Comparison of ENCODE assay signal across 26 cellular contexts in genomic region chr2:226066391-226066790, GRCh38.
"Had no signal": no experiment of that assay in that cellular context is flagged by ENCODE, and none has a peak within 500 bp of the region (broad histone marks: within the 10 kb centered on the region; RNA-seq: fewer than 3 reads in every experiment).

No MANE protein-coding gene starts in this region.

- H3K9me3 ChIP-seq: ascending aorta, body of pancreas, Peyer's patch, SJSA1 had no signal

- H3K27ac Mint-ChIP-seq: activated CD8-positive, alpha-beta memory T cell treated with anti-CD3 and anti-CD28 coated beads, Interleukin-2, amount 10 ng/mL, durations not matched to agents 7 days and 5 days; activated naive CD4-positive, alpha-beta T cell treated with anti-CD3 and anti-CD28 coated beads, Interleukin-2, amount 50 U/mL, for 72 hours; activated naive CD8-positive, alpha-beta T cell treated with anti-CD3 and anti-CD28 coated beads, Interleukin-2, amount 50 U/mL, for 24 hours; T-helper 17 cell; WTC11 had no signal

- DNase-seq: activated CD4-positive, alpha-beta T cell treated with anti-CD3 and anti-CD28 coated beads for 48 hours; activated CD4-positive, alpha-beta T cell treated with anti-CD3 and anti-CD28 coated beads, Interleukin-2, amount 50 U/mL, for 4 hours; activated CD4-positive, CD25-positive, alpha-beta regulatory T cell treated with anti-CD3 and anti-CD28 coated beads, Interleukin-2, amount 50 U/mL, for 72 hours; activated CD8-positive, alpha-beta memory T cell treated with anti-CD3 and anti-CD28 coated beads, Interleukin-2, amount 10 ng/mL, durations not matched to agents 7 days and 5 days; activated effector memory CD4-positive, alpha-beta T cell treated with anti-CD3 and anti-CD28 coated beads, Interleukin-2, amount 50 U/mL, for 16 hours; activated naive CD4-positive, alpha-beta T cell treated with Interleukin-2 at 50 U/mL for 16 hours; activated naive CD8-positive, alpha-beta T cell treated with anti-CD3 and anti-CD28 coated beads, Interleukin-2, amount 50 U/mL, for 24 hours; activated T-cell treated with anti-CD3 and anti-CD28 coated beads, Interleukin-2, amount 50 U/mL, for 4 hours; amniotic stem cell; body of pancreas; central memory CD4-positive, alpha-beta T cell; NCI-H1092; NCI-H1417; NCI-H1930; NCI-H2171; NCI-H226; NCI-H774; Peyer's patch; SHP77; T-helper 17 cell; T-helper 9 cell had no signal

- H3K4me1 Mint-ChIP-seq: activated CD8-positive, alpha-beta memory T cell treated with anti-CD3 and anti-CD28 coated beads, Interleukin-2, amount 10 ng/mL, durations not matched to agents 7 days and 5 days; activated naive CD8-positive, alpha-beta T cell treated with anti-CD3 and anti-CD28 coated beads, Interleukin-2, amount 50 U/mL, for 24 hours; T-helper 17 cell had no signal

- ATAC-seq: activated CD8-positive, alpha-beta memory T cell treated with anti-CD3 and anti-CD28 coated beads, Interleukin-2, amount 10 ng/mL, durations not matched to agents 7 days and 5 days; activated naive CD4-positive, alpha-beta T cell treated with anti-CD3 and anti-CD28 coated beads, Interleukin-2, amount 50 U/mL, for 72 hours; activated naive CD8-positive, alpha-beta T cell treated with anti-CD3 and anti-CD28 coated beads, Interleukin-2, amount 50 U/mL, for 24 hours; activated T-cell treated with anti-CD3 and anti-CD28 coated beads, Interleukin-2, amount 50 U/mL, for 4 hours; body of pancreas; T-helper 17 cell; WTC11 had no signal

- H3K27me3 Mint-ChIP-seq: activated CD8-positive, alpha-beta memory T cell treated with anti-CD3 and anti-CD28 coated beads, Interleukin-2, amount 10 ng/mL, durations not matched to agents 7 days and 5 days; activated naive CD8-positive, alpha-beta T cell treated with anti-CD3 and anti-CD28 coated beads, Interleukin-2, amount 50 U/mL, for 24 hours had no signal

- H3K27me3 ChIP-seq: ascending aorta, body of pancreas, Peyer's patch, SJSA1 had no signal

- H3K4me3 ChIP-seq: ascending aorta, body of pancreas, Peyer's patch, SJSA1 had no signal

- H3K4me1 ChIP-seq: ascending aorta, body of pancreas, Peyer's patch, SJSA1 had no signal

- H3K9me3 Mint-ChIP-seq: activated naive CD4-positive, alpha-beta T cell treated with anti-CD3 and anti-CD28 coated beads, Interleukin-2, amount 50 U/mL, for 72 hours; activated naive CD8-positive, alpha-beta T cell treated with anti-CD3 and anti-CD28 coated beads, Interleukin-2, amount 50 U/mL, for 24 hours; activated T-cell treated with anti-CD3 and anti-CD28 coated beads, Interleukin-2, amount 50 U/mL, for 4 hours; WTC11 had no signal

- H3K36me3 ChIP-seq: ascending aorta, Peyer's patch, SJSA1 had no signal

- H3K36me3 Mint-ChIP-seq: activated CD8-positive, alpha-beta memory T cell treated with anti-CD3 and anti-CD28 coated beads, Interleukin-2, amount 10 ng/mL, durations not matched to agents 7 days and 5 days; activated naive CD4-positive, alpha-beta T cell treated with anti-CD3 and anti-CD28 coated beads, Interleukin-2, amount 50 U/mL, for 72 hours; WTC11 had no signal

- H3K27ac ChIP-seq: ascending aorta, body of pancreas, Peyer's patch, RWPE1, SJSA1 had no signal

- H3K4me3 Mint-ChIP-seq: activated CD8-positive, alpha-beta memory T cell treated with anti-CD3 and anti-CD28 coated beads, Interleukin-2, amount 10 ng/mL, durations not matched to agents 7 days and 5 days; activated naive CD8-positive, alpha-beta T cell treated with anti-CD3 and anti-CD28 coated beads, Interleukin-2, amount 50 U/mL, for 24 hours; activated T-cell treated with anti-CD3 and anti-CD28 coated beads, Interleukin-2, amount 50 U/mL, for 4 hours; T-helper 17 cell; WTC11 had no signal
